Comparison of ENCODE assay signal across 20 cellular contexts in genomic region chr16:5187402-5187952, GRCh38.
"Had no signal": no experiment of that assay in that cellular context is flagged by ENCODE, and none has a peak within 500 bp of the region (broad histone marks: within the 10 kb centered on the region; RNA-seq: fewer than 3 reads in every experiment).

No MANE protein-coding gene starts in this region.

- H3K27me3 ChIP-seq: Peyer's patch, SJCRH30 had no signal

- H3K4me2 ChIP-seq: PC-9 had no signal

- H3K4me1 ChIP-seq: Peyer's patch, SJCRH30 had no signal

- H3K9me3 ChIP-seq: MG63, Peyer's patch, SJCRH30 had no signal

- DNase-seq: Karpas-422, KG1, MG63, NCI-H1092 treated with DMSO at 0.1 percent for 48 hours, NCI-H1436, NCI-H1694, NCI-H187 treated with DMSO at 0.1 percent for 48 hours, NCI-H2029 treated with DMSO at 0.1 percent for 48 hours, NCI-H2171 treated with DMSO at 0.1 percent for 48 hours, NCI-H345, NCI-H446 treated with DMSO at 0.1 percent for 48 hours, NCI-H510A treated with DMSO at 0.1 percent for 48 hours, NCI-H526, OCI-M1, PC-9, Peyer's patch, SHP77 treated with DMSO at 0.1 percent for 48 hours, SJCRH30, T-helper 1 cell had no signal

- H3K36me3 ChIP-seq: MG63, Peyer's patch, SJCRH30 had no signal

- H2AFZ ChIP-seq: PC-9 had no signal

- H3K27ac ChIP-seq: HL-60, PC-9, Peyer's patch, SJCRH30 had no signal

- H3K4me3 ChIP-seq: MG63, PC-9, Peyer's patch, SJCRH30 had no signal
